ENCODE assay signal across 8 cellular contexts in genomic region chr18:12934454-12935071, GRCh38. TPM values are rescaled to one million over a fixed set of nuclear protein-coding genes. Genes with fewer than 3 reads are reported as not detected.
DNase-seq lines count a peak whose midpoint lies in the region; ATAC-seq and TF ChIP-seq lines count a peak whose summit lies in the region.

No MANE protein-coding gene starts in this region.

- intact Hi-C loops in transverse colon (cut with DNase I; ENCODE audit: low total_unique reads), result no loop called here

- no peak for TF ChIP-seq EP300 in transverse colon (IDR thresholded peaks at IDR 0.05; ENCODE audit: low read depth)

- no peaks in the 10 kb centered on the region for H3K36me3 ChIP-seq in transverse colon

- no peaks in the 10 kb centered on the region for H3K27me3 ChIP-seq in transverse colon

- no peak for ATAC-seq in HG03097 (IDR thresholded peaks at IDR 0.05; ENCODE audit: low FRiP score, unreplicated experiment)

- H3K4me1 ChIP-seq in transverse colon, result peaks cover 0 to 6% (median 1%) of the 10 kb centered on the region in 4 donors

- H3K9me3 ChIP-seq in transverse colon, result no peaks in the 10 kb centered on the region

- TF ChIP-seq POLR2A in transverse colon (IDR thresholded peaks at IDR 0.05), result no peak

- 24 to 48% methylated on average over 4 to 11 of the region's 11 CpGs for WGBS in transverse colon (ENCODE audit: low coverage in 1 of 2), 2 donors

- no peak overlapping the region for H3K4me3 ChIP-seq in transverse colon

- TF ChIP-seq CTCF in transverse colon (IDR thresholded peaks at IDR 0.05), result peak; percentile 77 to 93 (median 82)

- DNase-seq in GDM1 (lab: John Stamatoyannopoulos, UW) (peak; percentile 45), MV-4-11 (lab: John Stamatoyannopoulos, UW) (peak; percentile 70), SKM-1 (lab: John Stamatoyannopoulos, UW; ENCODE audit: unreplicated experiment) (peak; percentile 47), glomerular visceral epithelial cell (ENCODE audit: extremely low spot score) (peak; percentile 82), pons (ENCODE audit: low spot score) (peak; percentile 88), transverse colon (peak; percentile 84)
- peak; percentile 77 for DNase-seq in activated naive CD4-positive, alpha-beta T cell treated with anti-CD3 and anti-CD28 coated beads, Interleukin-2, amount 50 U/mL, for 16 hours

- no peak overlapping the region for H3K27ac ChIP-seq in transverse colon

- in situ Hi-C loops in transverse colon (cut with MboI; ENCODE audit: low pct_ligation_motif_present in 1 of 4, low pct_unique_long_range_greater_than_20kb in 1 of 4, low sequenced_read_pairs in 3 of 4), result loop anchor here (5.0 to 25.0 kb wide), 5 partner anchors 190 to 547 kb away; partner anchors contain the start of gene AFG3L2 (in 4 of the 4)

RNA-seq across cellular contexts. Expression of gene SEH1L, which starts 13.2 kb away (rescaled TPM):
- total RNA-seq in transverse colon, result 10 to 100 TPM in 3 of 4 donors, 1 to 10 TPM in 1; 9.4 to 29.1 (median 18.2) TPM

RNA-seq across cellular contexts. Expression of gene PTPN2, which starts 50.5 kb away (rescaled TPM):
- total RNA-seq in transverse colon, result 10 to 100 TPM; 10.5 to 65.7 (median 46.1) TPM

RNA-seq across cellular contexts. Expression of gene CEP192, which starts 56.6 kb away (rescaled TPM):
- 10 to 100 TPM; 21.3 to 40.0 (median 34.1) TPM for total RNA-seq in transverse colon
